ENCODE assay signal across 8 cellular contexts in the genomic region with DNA sequence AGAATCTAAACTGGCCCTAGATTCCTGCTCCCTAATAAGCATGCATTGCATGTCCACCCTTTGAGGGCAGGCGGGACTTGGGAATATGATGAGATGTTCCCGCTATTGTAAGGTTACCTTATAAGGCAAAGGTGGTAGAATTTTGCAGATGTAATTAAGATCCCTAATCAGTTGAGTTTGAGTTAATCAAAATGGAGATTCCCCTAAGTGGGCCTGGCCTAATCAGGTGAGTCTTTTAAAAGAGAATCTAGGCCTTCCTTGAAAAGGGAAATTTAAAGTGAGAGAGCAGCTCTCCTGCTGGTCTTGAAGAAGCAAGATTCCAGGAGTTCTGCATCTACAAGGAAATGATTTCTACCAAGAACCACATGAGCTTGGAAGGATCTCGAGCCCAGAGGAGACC.
"Had no signal": no experiment of that assay in that cellular context is flagged by ENCODE, and none has a peak within 500 bp of the region (broad histone marks: within the 10 kb centered on the region; RNA-seq: fewer than 3 reads in every experiment).

No MANE protein-coding gene starts in this region.

- DNase-seq: GDM1, GF-D8 had no signal

- FAIRE-seq: G401.6, GM12878, GM12891, GM12892, GM18507, GM19239 had no signal

- ATAC-seq: GM12878 had no signal

- H3K4me3 ChIP-seq: GM12878 had no signal
